1 cellular context compared by ENCODE assay signal in the genomic region with DNA sequence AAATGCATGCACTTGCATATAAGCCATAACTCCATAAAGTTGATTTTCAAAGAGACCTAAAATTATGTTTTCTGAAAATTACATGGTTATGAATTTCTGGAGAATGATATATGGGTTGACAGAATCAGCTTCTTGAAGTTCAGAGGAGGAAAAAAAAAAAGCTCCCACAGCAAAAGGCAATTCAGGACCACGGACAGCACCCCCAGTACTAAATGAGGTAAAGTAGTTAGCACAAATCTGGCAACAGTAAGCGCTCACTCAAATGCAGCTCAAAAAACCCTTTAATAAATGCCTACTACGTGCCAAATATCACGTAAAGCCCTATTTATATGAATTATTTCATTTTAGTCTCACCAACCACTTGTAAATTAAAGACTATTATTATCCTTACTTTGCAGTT.
TF ChIP-seq lines count a peak whose summit lies in the region.

No MANE protein-coding gene starts in this region.

TF ChIP-seq in HepG2, 621 proteins besides CTCF, POLR2A, EP300 and RAD21 (continued from another document and continues in another):
- TF ChIP-seq, protein P1, sequence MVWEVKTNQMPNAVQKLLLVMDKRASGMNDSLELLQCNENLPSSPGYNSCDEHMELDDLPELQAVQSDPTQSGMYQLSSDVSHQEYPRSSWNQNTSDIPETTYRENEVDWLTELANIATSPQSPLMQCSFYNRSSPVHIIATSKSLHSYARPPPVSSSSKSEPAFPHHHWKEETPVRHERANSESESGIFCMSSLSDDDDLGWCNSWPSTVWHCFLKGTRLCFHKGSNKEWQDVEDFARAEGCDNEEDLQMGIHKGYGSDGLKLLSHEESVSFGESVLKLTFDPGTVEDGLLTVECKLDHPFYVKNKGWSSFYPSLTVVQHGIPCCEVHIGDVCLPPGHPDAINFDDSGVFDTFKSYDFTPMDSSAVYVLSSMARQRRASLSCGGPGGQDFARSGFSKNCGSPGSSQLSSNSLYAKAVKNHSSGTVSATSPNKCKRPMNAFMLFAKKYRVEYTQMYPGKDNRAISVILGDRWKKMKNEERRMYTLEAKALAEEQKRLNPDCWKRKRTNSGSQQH (CRISPR knock-in tag; IDR thresholded peaks at IDR 0.05; ENCODE audit: low read depth), result peak; percentile 79; the same call in 1 of the 2 replicates
- TF ChIP-seq ZBTB34 (CRISPR knock-in tag; IDR thresholded peaks at IDR 0.05), result no peak
- no peak for TF ChIP-seq SRSF9 (IDR thresholded peaks at IDR 0.05; ENCODE audit: borderline replicate concordance, insufficient read depth, low read depth, low read length, poor library complexity, severe bottlenecking)
- no peak for TF ChIP-seq NR3C1 (CRISPR knock-in tag; IDR thresholded peaks at IDR 0.05)
- no peak for TF ChIP-seq POGZ (CRISPR knock-in tag; IDR thresholded peaks at IDR 0.05)
- no peak for TF ChIP-seq ZNF530 (CRISPR knock-in tag; IDR thresholded peaks at IDR 0.05; ENCODE audit: low read depth)
- TF ChIP-seq FOXC1 (CRISPR knock-in tag; IDR thresholded peaks at IDR 0.05; ENCODE audit: borderline replicate concordance), result no peak
- TF ChIP-seq FOSL1 (CRISPR knock-in tag; IDR thresholded peaks at IDR 0.05; ENCODE audit: borderline replicate concordance), result no peak
- TF ChIP-seq ZNF407 (CRISPR knock-in tag; IDR thresholded peaks at IDR 0.05; ENCODE audit: not compliant biosample characterization), result no peak
- TF ChIP-seq XRCC5 (optimal IDR thresholded peaks at IDR 0.05; ENCODE audit: low read length), result no peak
- TF ChIP-seq SKI (IDR thresholded peaks at IDR 0.05; ENCODE audit: partially characterized antibody), result no peak
- TF ChIP-seq ZNF317 (CRISPR knock-in tag; IDR thresholded peaks at IDR 0.05), result no peak
- TF ChIP-seq MAZ (IDR thresholded peaks at IDR 0.05; ENCODE audit: borderline replicate concordance, low read depth, low read length), result no peak
- TF ChIP-seq MAZ (CRISPR knock-in tag; IDR thresholded peaks at IDR 0.05; ENCODE audit: low read depth), result no peak
- no peak for TF ChIP-seq AKAP8 (CRISPR knock-in tag; IDR thresholded peaks at IDR 0.05)
- 0 out of 2 replicates have a peak, but pooled peaks have one; percentile 62 for TF ChIP-seq ZNF142 (CRISPR knock-in tag; IDR thresholded peaks at IDR 0.05)
- TF ChIP-seq FOXK1 (CRISPR knock-in tag; IDR thresholded peaks at IDR 0.05; ENCODE audit: borderline replicate concordance, low read depth), result peak; percentile 60; the same call in 1 of the 2 replicates
- TF ChIP-seq GZF1 (CRISPR knock-in tag; IDR thresholded peaks at IDR 0.05), result no peak
- no peak for TF ChIP-seq KMT2A (CRISPR knock-in tag; IDR thresholded peaks at IDR 0.05)
- TF ChIP-seq ZSCAN12 (CRISPR knock-in tag; IDR thresholded peaks at IDR 0.05), result peak; percentile 82
- no peak for TF ChIP-seq ZNF484 (CRISPR knock-in tag; IDR thresholded peaks at IDR 0.05; ENCODE audit: borderline replicate concordance, low read depth)
- peak; percentile 60 for TF ChIP-seq ELF3 (CRISPR knock-in tag; IDR thresholded peaks at IDR 0.05)
- no peak for TF ChIP-seq ZNF550 (CRISPR knock-in tag; IDR thresholded peaks at IDR 0.05; ENCODE audit: borderline replicate concordance)
- TF ChIP-seq ZNF207 (IDR thresholded peaks at IDR 0.05; ENCODE audit: borderline replicate concordance), result no peak
- TF ChIP-seq ZEB1 (IDR thresholded peaks at IDR 0.05; ENCODE audit: insufficient replicate concordance, low read depth), result no peak
- no peak for TF ChIP-seq TCF7 (IDR thresholded peaks at IDR 0.05; ENCODE audit: low read depth)
- TF ChIP-seq HOMEZ (CRISPR knock-in tag; IDR thresholded peaks at IDR 0.05; ENCODE audit: low read depth), result no peak
- no peak for TF ChIP-seq MNT (IDR thresholded peaks at IDR 0.05)
- TF ChIP-seq SETDB1 (CRISPR knock-in tag; IDR thresholded peaks at IDR 0.05; ENCODE audit: borderline replicate concordance), result no peak
- no peak for TF ChIP-seq ZNF598 (CRISPR knock-in tag; IDR thresholded peaks at IDR 0.05; ENCODE audit: borderline replicate concordance)
- no peak for TF ChIP-seq SNRNP70 (IDR thresholded peaks at IDR 0.05; ENCODE audit: low read depth, low read length)
- no peak for TF ChIP-seq HNF4G (IDR thresholded peaks at IDR 0.05; ENCODE audit: borderline replicate concordance, low read depth, low read length)
- no peak for TF ChIP-seq HNF4G (CRISPR knock-in tag; IDR thresholded peaks at IDR 0.05; ENCODE audit: borderline replicate concordance, low read depth)
- no peak for TF ChIP-seq MED13 (CRISPR knock-in tag; IDR thresholded peaks at IDR 0.05)
- 0 out of 2 replicates have a peak, but pooled peaks have one; percentile 55 for TF ChIP-seq XBP1 (CRISPR knock-in tag; IDR thresholded peaks at IDR 0.05)
